ENCODE assay signal across 21 cellular contexts in the genomic region with DNA sequence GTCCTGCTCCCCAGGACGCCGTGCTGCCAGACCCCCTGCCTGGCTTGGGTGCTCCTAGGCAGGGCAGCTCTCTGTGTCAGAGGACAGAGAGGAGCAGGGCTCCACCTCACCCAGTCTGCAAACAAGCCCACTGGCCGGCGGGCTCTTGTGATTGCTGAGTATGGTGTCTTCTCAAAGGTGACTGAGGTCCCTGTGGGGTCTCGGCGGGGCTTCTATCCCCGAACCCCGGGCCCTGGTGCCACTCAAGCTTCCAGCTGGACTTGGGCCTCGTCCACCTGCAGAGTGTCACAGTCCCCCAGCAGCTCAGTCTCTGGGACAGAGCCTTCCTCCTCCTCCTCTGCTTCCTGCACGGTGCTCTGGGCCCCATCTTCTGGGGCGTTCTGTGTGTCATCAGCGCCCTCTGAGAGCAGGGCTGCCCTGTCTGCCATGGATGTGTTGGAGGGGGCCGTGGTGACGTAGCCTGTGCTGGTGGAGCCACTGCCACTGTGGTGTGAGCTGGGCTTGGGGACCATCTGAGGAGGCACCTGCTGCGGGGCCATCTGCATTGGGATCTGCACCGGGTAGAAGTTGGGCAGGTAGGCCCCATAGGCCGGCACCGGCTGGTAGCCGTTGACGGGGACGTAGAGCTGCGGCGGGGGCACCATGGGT.
"Had no signal": no experiment of that assay in that cellular context is flagged by ENCODE, and none has a peak within 500 bp of the region (broad histone marks: within the 10 kb centered on the region; RNA-seq: fewer than 3 reads in every experiment).

No MANE protein-coding gene starts in this region.

- H3K27me3 ChIP-seq: right atrium auricular region, stomach had no signal

- H3K27ac ChIP-seq: coronary artery, left ventricle myocardium inferior, lower lobe of right lung, right atrium auricular region, stomach, thoracic aorta, transverse colon had no signal

- H3K36me3 ChIP-seq: left ventricle myocardium inferior, thoracic aorta, transverse colon had no signal

- ATAC-seq: left cardiac atrium; lower lobe of right lung; stimulated activated effector memory CD8-positive, alpha-beta T cell treated with anti-CD3 and anti-CD28 coated beads, Interleukin-12 subunit alpha, Interleukin-12 subunit beta, amount 100 ng/mL, for 72 hours had no signal

- H3K4me2 ChIP-seq: smooth muscle cell had no signal

- H3K27ac Mint-ChIP-seq: immature natural killer cell; memory B cell; mesothelial cell of epicardium; natural killer cell; stimulated activated effector memory CD8-positive, alpha-beta T cell treated with anti-CD3 and anti-CD28 coated beads, Interleukin-12 subunit alpha, Interleukin-12 subunit beta, amount 100 ng/mL, for 72 hours had no signal

- H3K36me3 Mint-ChIP-seq: immature natural killer cell; memory B cell; natural killer cell; stimulated activated effector memory CD8-positive, alpha-beta T cell treated with anti-CD3 and anti-CD28 coated beads, Interleukin-12 subunit alpha, Interleukin-12 subunit beta, amount 100 ng/mL, for 72 hours had no signal

- H3K4me1 ChIP-seq: left ventricle myocardium inferior, lower lobe of right lung, transverse colon had no signal

- H3K9me3 Mint-ChIP-seq: immature natural killer cell; memory B cell; mesothelial cell of epicardium; natural killer cell; stimulated activated effector memory CD8-positive, alpha-beta T cell treated with anti-CD3 and anti-CD28 coated beads, Interleukin-12 subunit alpha, Interleukin-12 subunit beta, amount 100 ng/mL, for 72 hours had no signal

- H3K4me3 ChIP-seq: coronary artery, left ventricle myocardium inferior, lower lobe of right lung, right atrium auricular region, smooth muscle cell, stomach, thoracic aorta, transverse colon had no signal

- H3K4me3 Mint-ChIP-seq: immature natural killer cell; memory B cell; mesothelial cell of epicardium; natural killer cell; stimulated activated effector memory CD8-positive, alpha-beta T cell treated with anti-CD3 and anti-CD28 coated beads, Interleukin-12 subunit alpha, Interleukin-12 subunit beta, amount 100 ng/mL, for 72 hours had no signal

- H3K9me3 ChIP-seq: left ventricle myocardium inferior, lower lobe of right lung, right atrium auricular region, stomach, thoracic aorta, transverse colon had no signal

- H3K4me1 Mint-ChIP-seq: immature natural killer cell, mesothelial cell of epicardium, natural killer cell had no signal

- DNase-seq: caudate nucleus; effector CD4-positive, alpha-beta T cell; immature natural killer cell; kidney; left cardiac atrium; left ventricle myocardium inferior; lower lobe of right lung; natural killer cell; posterior cingulate gyrus; stimulated activated CD4-positive, alpha-beta T cell treated with anti-CD3 and anti-CD28 coated beads, Interleukin-4, amount 100 ng/mL, for 1 hour; stimulated activated CD8-positive, alpha-beta memory T cell treated with anti-CD3 and anti-CD28 coated beads, Interleukin-4, amount 100 ng/mL, for 48 hours; stomach; substantia nigra; transverse colon had no signal
